In the genomic region with DNA sequence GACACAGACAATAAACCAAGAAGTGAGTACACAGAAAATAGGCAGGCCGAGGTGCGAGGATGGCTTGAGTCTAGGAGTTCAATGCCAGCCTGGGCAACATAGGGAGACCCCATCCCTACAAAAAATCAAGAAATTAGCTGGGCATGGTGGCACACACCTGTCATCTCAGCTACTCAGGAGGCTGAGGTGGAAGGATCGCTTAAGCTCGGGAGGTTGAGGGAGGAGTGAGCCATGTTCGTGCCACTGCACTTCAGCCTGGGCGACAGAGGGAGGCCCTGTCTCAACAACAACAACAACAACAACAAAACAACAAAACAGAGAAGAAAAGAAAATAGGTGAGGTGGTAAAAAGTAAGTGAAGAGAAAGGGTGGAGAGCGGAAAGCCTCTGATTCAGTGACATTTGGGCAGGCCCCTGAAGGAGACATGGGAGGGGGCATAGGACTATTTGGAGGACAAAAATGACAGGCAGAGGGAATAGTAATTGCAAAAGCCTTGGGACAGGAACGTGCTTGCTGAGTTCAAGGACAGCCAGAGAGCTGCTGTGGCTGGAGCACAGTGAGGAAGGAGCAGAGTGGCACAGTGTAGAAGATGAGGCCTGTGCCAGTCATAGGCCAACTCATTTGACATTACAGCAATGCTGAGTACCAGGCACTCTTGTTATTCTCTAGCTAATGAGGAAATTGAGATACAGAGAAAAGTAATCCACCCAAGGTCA, we compare ENCODE assay signal across 26 cellular contexts.
A peak's percentile ranks its signal among the peaks of the same experiment; 100 is the strongest.
DNase-seq lines count a peak whose midpoint lies in the region; ATAC-seq and TF ChIP-seq lines count a peak whose summit lies in the region.
"Had no signal": no experiment of that assay in that cellular context is flagged by ENCODE, and none has a peak within 500 bp of the region (broad histone marks: within the 10 kb centered on the region; RNA-seq: fewer than 3 reads in every experiment).

No MANE protein-coding gene starts in this region.

- no peak overlapping the region for H3K27ac ChIP-seq in lower lobe of right lung
- H3K27ac ChIP-seq in CD8-positive, alpha-beta T cell (ENCODE audit: low read depth, low read length), result no peak overlapping the region
- H3K27ac ChIP-seq: BLaER1, GM23248, PC-9, SJSA1 had no signal

- no peaks in the 10 kb centered on the region for H3K9me3 ChIP-seq in lower lobe of right lung
- no peaks in the 10 kb centered on the region for H3K9me3 ChIP-seq in CD8-positive, alpha-beta T cell (ENCODE audit: low read length)
- H3K9me3 ChIP-seq: BLaER1, SJSA1 had no signal

- intact Hi-C loops in lower lobe of right lung (cut with DNase I), result no loop called here
- intact Hi-C loops in CD8-positive, alpha-beta T cell (cut with DNase I, micrococcal nuclease), result no loop called here

- no peaks in the 10 kb centered on the region for H3K27me3 ChIP-seq in lower lobe of right lung (ENCODE audit: low read depth)
- no peaks in the 10 kb centered on the region for H3K27me3 ChIP-seq in CD8-positive, alpha-beta T cell (ENCODE audit: insufficient read depth, low read length)
- H3K27me3 ChIP-seq: BLaER1, SJSA1 had no signal

- POLR2A ChIA-PET in CD8-positive, alpha-beta T cell (lab: Charles Lee), result no interaction called here

- peak overlapping the region; percentile 45 to 68 for H3K27ac Mint-ChIP-seq in stimulated activated naive CD8-positive, alpha-beta T cell treated with anti-CD3 and anti-CD28 coated beads, Interleukin-15, amount 100 ng/mL, for 72 hours
- peak overlapping the region; percentile 7 for H3K27ac Mint-ChIP-seq in stimulated activated effector memory CD8-positive, alpha-beta T cell treated with anti-CD3 and anti-CD28 coated beads, Interleukin-12 subunit alpha, Interleukin-12 subunit beta, amount 100 ng/mL, for 72 hours
- H3K27ac Mint-ChIP-seq in CD8-positive, alpha-beta T cell, result no peak overlapping the region
- H3K27ac Mint-ChIP-seq: CD4-positive, CD25-positive, alpha-beta regulatory T cell had no signal

- no peak overlapping the region for H3K4me3 Mint-ChIP-seq in stimulated activated naive CD8-positive, alpha-beta T cell treated with anti-CD3 and anti-CD28 coated beads, Interleukin-15, amount 100 ng/mL, for 72 hours
- no peak overlapping the region for H3K4me3 Mint-ChIP-seq in stimulated activated effector memory CD8-positive, alpha-beta T cell treated with anti-CD3 and anti-CD28 coated beads, Interleukin-12 subunit alpha, Interleukin-12 subunit beta, amount 100 ng/mL, for 72 hours
- H3K4me3 Mint-ChIP-seq in CD8-positive, alpha-beta T cell, result no peak overlapping the region

- H3K36me3 ChIP-seq in lower lobe of right lung, result no peaks in the 10 kb centered on the region
- no peaks in the 10 kb centered on the region for H3K36me3 ChIP-seq in CD8-positive, alpha-beta T cell (ENCODE audit: insufficient read depth, low read length)
- H3K36me3 ChIP-seq: BLaER1, SJSA1 had no signal

- peaks cover 21% of the 10 kb centered on the region for H3K4me1 Mint-ChIP-seq in stimulated activated naive CD8-positive, alpha-beta T cell treated with anti-CD3 and anti-CD28 coated beads, Interleukin-15, amount 100 ng/mL, for 72 hours
- peaks cover 1% of the 10 kb centered on the region for H3K4me1 Mint-ChIP-seq in stimulated activated effector memory CD8-positive, alpha-beta T cell treated with anti-CD3 and anti-CD28 coated beads, Interleukin-12 subunit alpha, Interleukin-12 subunit beta, amount 100 ng/mL, for 72 hours
- peaks cover 16% of the 10 kb centered on the region for H3K4me1 Mint-ChIP-seq in CD8-positive, alpha-beta T cell (ENCODE audit: low read depth)

- H3K36me3 Mint-ChIP-seq in stimulated activated effector memory CD8-positive, alpha-beta T cell treated with anti-CD3 and anti-CD28 coated beads, Interleukin-12 subunit alpha, Interleukin-12 subunit beta, amount 100 ng/mL, for 72 hours, result no peaks in the 10 kb centered on the region
- no peaks in the 10 kb centered on the region for H3K36me3 Mint-ChIP-seq in CD8-positive, alpha-beta T cell
- H3K36me3 Mint-ChIP-seq: CD4-positive, CD25-positive, alpha-beta regulatory T cell had no signal

- ATAC-seq in stimulated activated naive CD8-positive, alpha-beta T cell treated with anti-CD3 and anti-CD28 coated beads, Interleukin-15, amount 100 ng/mL, for 72 hours, result no peak
- no peak for ATAC-seq in stimulated activated naive CD8-positive, alpha-beta T cell treated with anti-CD3 and anti-CD28 coated beads, Interleukin-15, Interleukin-2, amounts not matched to agents 100 U/mL and 50 U/mL, for 24 hours
- ATAC-seq in lower lobe of right lung, result no peak
- ATAC-seq in stimulated activated effector memory CD8-positive, alpha-beta T cell treated with anti-CD3 and anti-CD28 coated beads, Interleukin-12 subunit alpha, Interleukin-12 subunit beta, amount 100 ng/mL, for 72 hours, result no peak
- no peak for ATAC-seq in CD8-positive, alpha-beta T cell

- no peak for DNase-seq in stimulated activated naive CD8-positive, alpha-beta T cell treated with anti-CD3 and anti-CD28 coated beads, Interleukin-15, amount 100 ng/mL, for 72 hours
- DNase-seq in stimulated activated naive CD8-positive, alpha-beta T cell treated with anti-CD3 and anti-CD28 coated beads, Interleukin-15, Interleukin-2, amounts not matched to agents 100 U/mL and 50 U/mL, for 24 hours, result no peak
- DNase-seq in lower lobe of right lung, result peak; percentile 8
- DNase-seq in stimulated activated effector memory CD8-positive, alpha-beta T cell treated with anti-CD3 and anti-CD28 coated beads, Interleukin-12 subunit alpha, Interleukin-12 subunit beta, amount 100 ng/mL, for 72 hours (ENCODE audit: low spot score in 2 of 2), result no peak
- DNase-seq in activated naive CD4-positive, alpha-beta T cell treated with anti-CD3 and anti-CD28 coated beads, Interleukin-2, amount 50 U/mL, for 16 hours, result no peak
- no peak for DNase-seq in stimulated activated CD4-positive, alpha-beta T cell treated with anti-CD3 and anti-CD28 coated beads, Interleukin-4, amount 100 ng/mL, for 4 hours
- DNase-seq in CD8-positive, alpha-beta T cell, result no peak
- DNase-seq: CD4-positive, CD25-positive, alpha-beta regulatory T cell; DMS53; GM23248; H7; KBM-7; MV-4-11; NCI-H1105; NCI-H1436 treated with DMSO at 0.1 percent for 48 hours; NCI-H187 treated with DMSO at 0.1 percent for 48 hours; NCI-H2171 treated with DMSO at 0.1 percent for 48 hours; NCI-H446; NCI-H524 treated with DMSO at 0.1 percent for 48 hours; NCI-H82; NK-92 treated with Interleukin-12 subunit alpha and Interleukin-12 subunit beta, amount 100 ng/mL, for 24 hours; PC-9; Right ventricle myocardium superior; RPMI8226 had no signal

- TF ChIP-seq CTCF in lower lobe of right lung (IDR thresholded peaks at IDR 0.05), result no peak
- TF ChIP-seq CTCF in CD8-positive, alpha-beta T cell (IDR thresholded peaks at IDR 0.05), result no peak

- H3K4me3 ChIP-seq in lower lobe of right lung, result no peak overlapping the region
- H3K4me3 ChIP-seq in CD8-positive, alpha-beta T cell (ENCODE audit: low read depth, low read length), result no peak overlapping the region
- H3K4me3 ChIP-seq: BLaER1, GM23248, PC-9, SJSA1 had no signal

- CTCF ChIA-PET in CD8-positive, alpha-beta T cell (lab: Charles Lee), result no interaction called here

- no peaks in the 10 kb centered on the region for H3K9me3 Mint-ChIP-seq in stimulated activated naive CD8-positive, alpha-beta T cell treated with anti-CD3 and anti-CD28 coated beads, Interleukin-15, amount 100 ng/mL, for 72 hours
- H3K9me3 Mint-ChIP-seq in stimulated activated effector memory CD8-positive, alpha-beta T cell treated with anti-CD3 and anti-CD28 coated beads, Interleukin-12 subunit alpha, Interleukin-12 subunit beta, amount 100 ng/mL, for 72 hours, result no peaks in the 10 kb centered on the region
- H3K9me3 Mint-ChIP-seq in CD8-positive, alpha-beta T cell, result no peaks in the 10 kb centered on the region
- H3K9me3 Mint-ChIP-seq: CD4-positive, CD25-positive, alpha-beta regulatory T cell had no signal

- H3K27me3 Mint-ChIP-seq in stimulated activated naive CD8-positive, alpha-beta T cell treated with anti-CD3 and anti-CD28 coated beads, Interleukin-15, amount 100 ng/mL, for 72 hours, result peaks cover 8% of the 10 kb centered on the region
- H3K27me3 Mint-ChIP-seq in CD8-positive, alpha-beta T cell (ENCODE audit: low read depth), result no peaks in the 10 kb centered on the region
- H3K27me3 Mint-ChIP-seq: CD4-positive, CD25-positive, alpha-beta regulatory T cell had no signal

- peaks cover 22% of the 10 kb centered on the region for H3K4me1 ChIP-seq in lower lobe of right lung
- no peaks in the 10 kb centered on the region for H3K4me1 ChIP-seq in CD8-positive, alpha-beta T cell (ENCODE audit: insufficient read depth, low read length)
